Comparison of ENCODE assay signal across 26 cellular contexts in genomic region chr3:149999421-149999820, GRCh38.
"Had no signal": no experiment of that assay in that cellular context is flagged by ENCODE, and none has a peak within 500 bp of the region (broad histone marks: within the 10 kb centered on the region; RNA-seq: fewer than 3 reads in every experiment).

No MANE protein-coding gene starts in this region.

- H3K27me3 ChIP-seq: colonic mucosa, gastrocnemius medialis, right atrium auricular region, testis, tibial artery had no signal

- H3K4me1 ChIP-seq: colonic mucosa, gastrocnemius medialis, prostate gland, right atrium auricular region, testis, tibial artery had no signal

- H3K27ac ChIP-seq: colonic mucosa, epithelial cell of prostate, gastrocnemius medialis, prostate gland, right atrium auricular region, testis, tibial artery had no signal

- H3K4me3 Mint-ChIP-seq: dendritic cell treated with granulocyte-macrophage colony-stimulating factor and Interleukin-4, amounts not matched to agents 40 ng/mL and 50 ng/mL, for 4 days; endodermal cell; memory B cell; naive thymus-derived CD4-positive, alpha-beta T cell; nephron; stimulated activated effector memory CD8-positive, alpha-beta T cell treated with anti-CD3 and anti-CD28 coated beads, Interleukin-12 subunit alpha, Interleukin-12 subunit beta, amount 100 ng/mL, for 72 hours; type B pancreatic cell had no signal

- H3K27ac Mint-ChIP-seq: dendritic cell treated with granulocyte-macrophage colony-stimulating factor and Interleukin-4, amounts not matched to agents 40 ng/mL and 50 ng/mL, for 4 days; endodermal cell; memory B cell; naive thymus-derived CD4-positive, alpha-beta T cell; nephron; stimulated activated effector memory CD8-positive, alpha-beta T cell treated with anti-CD3 and anti-CD28 coated beads, Interleukin-12 subunit alpha, Interleukin-12 subunit beta, amount 100 ng/mL, for 72 hours; type B pancreatic cell had no signal

- H3K36me3 Mint-ChIP-seq: memory B cell; stimulated activated effector memory CD8-positive, alpha-beta T cell treated with anti-CD3 and anti-CD28 coated beads, Interleukin-12 subunit alpha, Interleukin-12 subunit beta, amount 100 ng/mL, for 72 hours; type B pancreatic cell had no signal

- H3K4me3 ChIP-seq: colonic mucosa, gastrocnemius medialis, lung, prostate gland, right atrium auricular region, testis, tibial artery had no signal

- H3K27me3 Mint-ChIP-seq: dendritic cell treated with granulocyte-macrophage colony-stimulating factor and Interleukin-4, amounts not matched to agents 40 ng/mL and 50 ng/mL, for 4 days; type B pancreatic cell had no signal

- ATAC-seq: esophagus mucosa; gastrocnemius medialis; left lobe of liver; naive thymus-derived CD4-positive, alpha-beta T cell; sciatic nerve; stimulated activated effector memory CD8-positive, alpha-beta T cell treated with anti-CD3 and anti-CD28 coated beads, Interleukin-12 subunit alpha, Interleukin-12 subunit beta, amount 100 ng/mL, for 72 hours; stimulated activated naive CD8-positive, alpha-beta T cell treated with anti-CD3 and anti-CD28 coated beads, Interleukin-15, Interleukin-2, amounts not matched to agents 100 U/mL and 50 U/mL, for 24 hours had no signal

- H3K9me3 ChIP-seq: colonic mucosa, gastrocnemius medialis, prostate gland, testis had no signal

- H3K4me1 Mint-ChIP-seq: endodermal cell; memory B cell; naive thymus-derived CD4-positive, alpha-beta T cell; nephron; stimulated activated effector memory CD8-positive, alpha-beta T cell treated with anti-CD3 and anti-CD28 coated beads, Interleukin-12 subunit alpha, Interleukin-12 subunit beta, amount 100 ng/mL, for 72 hours had no signal

- H3K36me3 ChIP-seq: colonic mucosa, gastrocnemius medialis, prostate gland, right atrium auricular region, tibial artery had no signal

- DNase-seq: colonic mucosa; effector CD8-positive, alpha-beta T cell; endodermal cell; foreskin fibroblast; gastrocnemius medialis; head of caudate nucleus; naive thymus-derived CD4-positive, alpha-beta T cell; nucleus accumbens; stimulated activated CD4-positive, alpha-beta T cell treated with anti-CD3 and anti-CD28 coated beads, Interleukin-2, amount 100 ng/mL, for 24 hours; stimulated activated CD4-positive, alpha-beta T cell treated with anti-CD3 and anti-CD28 coated beads, Interleukin-4, amount 100 ng/mL, for 24 hours; stimulated activated naive CD8-positive, alpha-beta T cell treated with anti-CD3 and anti-CD28 coated beads, Interleukin-15, Interleukin-2, amounts not matched to agents 100 U/mL and 50 U/mL, for 24 hours; substantia nigra; testis; tibial artery had no signal
